Comparison of ENCODE assay signal across 20 cellular contexts in the genomic region with DNA sequence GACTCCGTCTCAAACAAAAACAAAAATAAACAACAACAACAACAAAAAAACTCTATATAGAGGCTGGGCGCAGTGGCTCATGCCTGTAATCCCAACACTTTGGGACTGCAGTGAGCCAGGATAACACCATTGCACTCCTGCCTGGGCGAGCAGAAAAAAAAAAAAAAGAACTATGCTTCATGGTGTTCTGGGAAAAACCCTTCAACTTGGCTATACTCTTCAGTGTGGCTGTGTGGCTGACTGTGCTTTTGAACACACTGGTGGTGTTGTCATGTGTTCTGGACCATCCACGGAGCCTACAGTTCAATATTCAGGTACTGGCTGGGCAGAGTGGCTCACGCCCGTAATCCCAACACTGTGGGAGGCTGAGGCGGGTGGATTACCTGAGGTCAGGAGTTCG. TPM values are rescaled to one million over a fixed set of nuclear protein-coding genes. Genes with fewer than 3 reads are reported as not detected.
DNase-seq lines count a peak whose midpoint lies in the region; ATAC-seq, FAIRE-seq and TF ChIP-seq lines count a peak whose summit lies in the region.
"Had no signal": no experiment of that assay in that cellular context is flagged by ENCODE, and none has a peak within 500 bp of the region (broad histone marks: within the 10 kb centered on the region; RNA-seq: fewer than 3 reads in every experiment).

No MANE protein-coding gene starts in this region.

- H3K27me3 Mint-ChIP-seq in stimulated activated memory B cell treated with anti-CD40 and anti-IgM and Interleukin-4, amounts not matched to agents 10 μg/mL and 1 μg/mL and 100 μg/mL, for 72 hours: no peaks in the 10 kb centered on the region
- H3K27me3 Mint-ChIP-seq in H9 (ENCODE audit: low read depth): no peaks in the 10 kb centered on the region
- H3K27me3 Mint-ChIP-seq: CD8-positive, alpha-beta memory T cell had no signal

- no peak overlapping the region for H4K5ac ChIP-seq in H9 (ENCODE audit: insufficient read length, low read depth, low read length)

- BruUV-seq in Panc1 (replicated peaks; lab: Mats Ljungman, UMichigan): no TSS peak

- H2BK5ac ChIP-seq in H9 (ENCODE audit: insufficient read length, low read length): no peak overlapping the region

- no CpG with 5 or more reads among the region's 8 CpGs for WGBS in H9 (ENCODE audit: extremely low coverage, insufficient read length, low lambda C conversion rate)
- 92% methylated on average over 8 of the region's 8 CpGs for WGBS in SK-N-SH (ENCODE audit: low lambda C conversion rate)

- no peak overlapping the region for H2AFZ ChIP-seq in H9 (ENCODE audit: low read length)
- no peak overlapping the region for H2AFZ ChIP-seq in SK-N-SH (ENCODE audit: low read depth)

- H3K9me3 ChIP-seq in Panc1 (ENCODE audit: control insufficient read depth, insufficient read depth, low read depth, low read length) (no peaks in the 10 kb centered on the region), H9 (ENCODE audit: control insufficient read depth, low read depth, low read length) (no peaks in the 10 kb centered on the region), SK-N-SH (no peaks in the 10 kb centered on the region)

- TF ChIP-seq CTCF in Panc1 (IDR thresholded peaks at IDR 0.05) (no peak), H9 (conservative IDR thresholded peaks at IDR 0.05) (no peak), SK-N-SH (IDR thresholded peaks at IDR 0.05) (no peak)

- peak; percentile 36 for FAIRE-seq in GM18507 (lab: Jason Lieb, UNC)

- H3K9me2 ChIP-seq in SK-N-SH: no peaks in the 10 kb centered on the region

- no peaks in the 10 kb centered on the region; the same call in 1 of the 2 replicates for H3K79me2 ChIP-seq in H9 (ENCODE audit: insufficient read depth, low read length)
- peaks cover 10% of the 10 kb centered on the region; the same call in 1 of the 2 replicates for H3K79me2 ChIP-seq in SK-N-SH (ENCODE audit: insufficient read depth)

- no peak overlapping the region for H3K56ac ChIP-seq in H9 (ENCODE audit: insufficient read length, low read depth, low read length)

- H3K9ac ChIP-seq in H9 (ENCODE audit: extremely low read depth, insufficient read length, low read length) (no peak overlapping the region), SK-N-SH (no peak overlapping the region)

- no peak overlapping the region for H3T11ph ChIP-seq in H9 (ENCODE audit: low read length)

- H3K23me2 ChIP-seq in H9 (ENCODE audit: insufficient read length, low read depth, low read length, poor library complexity, severe bottlenecking): no peaks in the 10 kb centered on the region

- no peak overlapping the region for H3K14ac ChIP-seq in H9 (ENCODE audit: insufficient read depth, low read length)

- H3K4ac ChIP-seq in H9 (ENCODE audit: low read depth, low read length): no peak overlapping the region

- no peak overlapping the region for H3K18ac ChIP-seq in H9 (ENCODE audit: insufficient read length, low read depth, low read length)

- H3K27me3 ChIP-seq in Panc1 (ENCODE audit: control insufficient read depth, insufficient read depth, low read length) (no peaks in the 10 kb centered on the region), H9 (ENCODE audit: insufficient read depth, low read length) (no peaks in the 10 kb centered on the region), SK-N-SH (ENCODE audit: insufficient read depth) (no peaks in the 10 kb centered on the region)

- H3K36me3 ChIP-seq in Panc1 (ENCODE audit: control insufficient read depth, insufficient read depth, low read length): no peaks in the 10 kb centered on the region
- no peaks in the 10 kb centered on the region for H3K36me3 ChIP-seq in SK-N-SH (replicated peaks in 1 of 2; ENCODE audit: control insufficient read depth in 1 of 2, insufficient read depth in 2 of 2, low read length in 1 of 2)

- CTCF ChIA-PET in Panc1 (lab: Charles Lee): no interaction called here
- CTCF ChIA-PET in SK-N-SH (lab: Yijun Ruan, JAX): no interaction called here

- no peak overlapping the region for H3K23ac ChIP-seq in H9 (ENCODE audit: insufficient read length, low read depth, low read length)

- H3K9me3 Mint-ChIP-seq in stimulated activated memory B cell treated with anti-CD40 and anti-IgM and Interleukin-4, amounts not matched to agents 10 μg/mL and 1 μg/mL and 100 μg/mL, for 72 hours: no peaks in the 10 kb centered on the region
- H3K9me3 Mint-ChIP-seq in H9: no peaks in the 10 kb centered on the region
- H3K9me3 Mint-ChIP-seq: CD8-positive, alpha-beta memory T cell had no signal

- no peak overlapping the region for H4K91ac ChIP-seq in H9 (ENCODE audit: insufficient read length, low read depth, low read length)

- H3K4me2 ChIP-seq in H9 (ENCODE audit: insufficient read depth, insufficient read length, low read length): no peak overlapping the region
- H3K4me2 ChIP-seq in SK-N-SH: no peak overlapping the region

- POLR2A ChIA-PET in Panc1 (lab: Charles Lee): no interaction called here
- POLR2A ChIA-PET in SK-N-SH (lab: Yijun Ruan, JAX): no interaction called here

- H3K4me1 ChIP-seq in Panc1 (ENCODE audit: control insufficient read depth, insufficient read depth, low read length) (no peaks in the 10 kb centered on the region), H9 (ENCODE audit: insufficient read depth, low read length) (no peaks in the 10 kb centered on the region), SK-N-SH (ENCODE audit: control insufficient read depth in 1 of 2, insufficient read depth in 2 of 2, low read depth in 1 of 2, low read length in 1 of 2) (no peaks in the 10 kb centered on the region)

- peaks cover 60% of the 10 kb centered on the region for H3K4me1 Mint-ChIP-seq in stimulated activated memory B cell treated with anti-CD40 and anti-IgM and Interleukin-4, amounts not matched to agents 10 μg/mL and 1 μg/mL and 100 μg/mL, for 72 hours
- H3K4me1 Mint-ChIP-seq in H9: peaks cover 2 to 6% of the 10 kb centered on the region in 2 experiments

- peaks cover 47% of the 10 kb centered on the region for H3K36me3 Mint-ChIP-seq in stimulated activated memory B cell treated with anti-CD40 and anti-IgM and Interleukin-4, amounts not matched to agents 10 μg/mL and 1 μg/mL and 100 μg/mL, for 72 hours
- no peaks in the 10 kb centered on the region; a peak in 3 of 7 replicates for H3K36me3 Mint-ChIP-seq in H9 (ENCODE audit: insufficient read depth in 1 of 3, low read depth in 3 of 3)
- H3K36me3 Mint-ChIP-seq: CD8-positive, alpha-beta memory T cell had no signal

- no peak overlapping the region for H2AK5ac ChIP-seq in H9 (ENCODE audit: insufficient read length, low read length)

- no peak overlapping the region for H2BK120ac ChIP-seq in H9 (ENCODE audit: low read depth, low read length, poor library complexity, severe bottlenecking)

- no peak overlapping the region for H2BK12ac ChIP-seq in H9 (ENCODE audit: insufficient read length, low read depth, low read length)

- H3K4me3 Mint-ChIP-seq in stimulated activated memory B cell treated with anti-CD40 and anti-IgM and Interleukin-4, amounts not matched to agents 10 μg/mL and 1 μg/mL and 100 μg/mL, for 72 hours: peak overlapping the region; percentile 41
- H3K4me3 Mint-ChIP-seq in H9: no peak overlapping the region
- H3K4me3 Mint-ChIP-seq: CD8-positive, alpha-beta memory T cell had no signal

- DNase-seq in GM18507 (ENCODE audit: extremely low spot score, insufficient read length, low read depth) (no peak), Panc1 (ENCODE audit: low read depth, low spot score) (no peak), H9 (no peak), GOT3 (lab: John Stamatoyannopoulos, UW) (no peak), SK-N-SH (no peak)
- DNase-seq in stimulated activated CD4-positive, alpha-beta T cell treated with anti-CD3 and anti-CD28 coated beads, Interleukin-4, amount 100 ng/mL, for 4 hours: no peak
- DNase-seq: Calu3; CD8-positive, alpha-beta memory T cell; DMS153; HCEC 1CT; IMR-90; NCI-H1417 treated with DMSO at 0.1 percent for 48 hours; NCI-H187; NCI-H2107; NCI-H446 treated with DMSO at 0.1 percent for 48 hours; NCI-H526 treated with DMSO at 0.1 percent for 48 hours; SHP77 had no signal

- H4K20me1 ChIP-seq in H9 (ENCODE audit: control insufficient read depth, insufficient read depth, insufficient read length): no peaks in the 10 kb centered on the region
- 0 out of 2 replicates have a peak, but pooled peaks cover 5% of the 10 kb centered on the region for H4K20me1 ChIP-seq in SK-N-SH (ENCODE audit: insufficient read depth)

- no peak for TF ChIP-seq EP300 in SK-N-SH (IDR thresholded peaks at IDR 0.05; ENCODE audit: borderline replicate concordance in 1 of 2, low read depth in 1 of 2, low read length in 1 of 2)

- no peaks in the 10 kb centered on the region for H3F3A ChIP-seq in SK-N-SH (replicated peaks; ENCODE audit: insufficient read depth)

- intact Hi-C loops in Panc1 (cut with micrococcal nuclease; ENCODE audit: unreplicated experiment): no loop called here

- no peaks in the 10 kb centered on the region for H3K79me1 ChIP-seq in H9 (ENCODE audit: insufficient read depth, low read depth, low read length, poor library complexity, severe bottlenecking)

- TF ChIP-seq RAD21 in SK-N-SH (IDR thresholded peaks at IDR 0.05; ENCODE audit: low read length): no peak

- ATAC-seq in GM21723 (IDR thresholded peaks at IDR 0.05; ENCODE audit: unreplicated experiment): peak; percentile 35
- ATAC-seq in Panc1: peak; percentile 37; the same call in 1 of the 2 replicates
- peak; percentile 55 for ATAC-seq in stimulated activated memory B cell treated with anti-CD40 and anti-IgM and Interleukin-4, amounts not matched to agents 10 μg/mL and 1 μg/mL and 100 μg/mL, for 72 hours

- H3K4me3 ChIP-seq in Panc1 (ENCODE audit: low read depth in 2 of 2, low read length in 2 of 2) (no peak overlapping the region), SK-N-SH (ENCODE audit: low read depth in 2 of 2, low read length in 1 of 2) (no peak overlapping the region)

- H4K8ac ChIP-seq in H9 (replicated peaks; ENCODE audit: insufficient read length, low read depth, low read length): no peak overlapping the region

- H2BK20ac ChIP-seq in H9 (ENCODE audit: low read depth, low read length, poor library complexity, severe bottlenecking): no peak overlapping the region

- peak overlapping the region; percentile 84 for H3K27ac Mint-ChIP-seq in stimulated activated memory B cell treated with anti-CD40 and anti-IgM and Interleukin-4, amounts not matched to agents 10 μg/mL and 1 μg/mL and 100 μg/mL, for 72 hours
- H3K27ac Mint-ChIP-seq in H9: no peak overlapping the region
- H3K27ac Mint-ChIP-seq: CD8-positive, alpha-beta memory T cell had no signal

- in situ Hi-C loops in Panc1 (cut with HindIII; ENCODE audit: low pct_unique_long_range_greater_than_20kb, low sequenced_read_pairs): no loop called here

- H3K27ac ChIP-seq in Panc1 (ENCODE audit: low read length) (no peak overlapping the region), H9 (ENCODE audit: insufficient read length, low read depth, low read length) (no peak overlapping the region), SK-N-SH (ENCODE audit: low read depth in 2 of 2, low read length in 1 of 2) (no peak overlapping the region)
- H3K27ac ChIP-seq: C4-2B had no signal

- no peak overlapping the region for H2BK15ac ChIP-seq in H9 (ENCODE audit: low read depth, low read length)

RNA-seq across cellular contexts. Expression of a gene that starts 26.5 kb away (rescaled TPM):
- total RNA-seq in Panc1 (2021; ENCODE audit: unreplicated experiment): 139 TPM
- polyA plus RNA-seq in Panc1 (2012; ENCODE audit: insufficient read length): 147 TPM
- total RNA-seq in H9 (2021): 40.6 and 45.6 TPM in 2 replicates
- 20.6 and 21.1 TPM in 2 replicates for polyA plus RNA-seq in SK-N-SH (2012; rRNA removed)
- polyA plus RNA-seq in SK-N-SH (2012; cell fraction: cytosol; rRNA removed): 13.3 and 15.9 TPM in 2 replicates
- polyA plus RNA-seq in SK-N-SH (2012; cell fraction: nucleus; rRNA removed): 25.3 and 31.1 TPM in 2 replicates

RNA-seq across cellular contexts. Expression of a gene that starts 45.7 kb away (rescaled TPM):
- 92.6 TPM for total RNA-seq in Panc1 (2021; ENCODE audit: unreplicated experiment)
- polyA plus RNA-seq in Panc1 (2012; ENCODE audit: insufficient read length): 114 TPM
- total RNA-seq in H9 (2021): 80.3 and 84.7 TPM in 2 replicates
- polyA plus RNA-seq in SK-N-SH (2012; rRNA removed): 79.5 and 98.1 TPM in 2 replicates
- polyA plus RNA-seq in SK-N-SH (2012; cell fraction: cytosol; rRNA removed): 69.1 and 83.0 TPM in 2 replicates
- 53.9 and 64.3 TPM in 2 replicates for polyA plus RNA-seq in SK-N-SH (2012; cell fraction: nucleus; rRNA removed)

RNA-seq across cellular contexts. Expression of a gene that starts 45.7 kb away (rescaled TPM):
- 49.9 TPM for total RNA-seq in Panc1 (2021; ENCODE audit: unreplicated experiment)
- 43.1 TPM for polyA plus RNA-seq in Panc1 (2012; ENCODE audit: insufficient read length)
- 57.2 and 59.0 TPM in 2 replicates for total RNA-seq in H9 (2021)
- polyA plus RNA-seq in SK-N-SH (2012; rRNA removed): 30.7 and 34.8 TPM in 2 replicates
- 36.0 and 37.6 TPM in 2 replicates for polyA plus RNA-seq in SK-N-SH (2012; cell fraction: cytosol; rRNA removed)
- 13.9 and 18.7 TPM in 2 replicates for polyA plus RNA-seq in SK-N-SH (2012; cell fraction: nucleus; rRNA removed)

RNA-seq across cellular contexts. Expression of a gene that starts 55.0 kb away (rescaled TPM):
- 70.8 TPM for total RNA-seq in Panc1 (2021; ENCODE audit: unreplicated experiment)
- 68.1 TPM for polyA plus RNA-seq in Panc1 (2012; ENCODE audit: insufficient read length)
- 37.4 and 39.0 TPM in 2 replicates for total RNA-seq in H9 (2021)
- 28.7 and 46.2 TPM in 2 replicates for polyA plus RNA-seq in SK-N-SH (2012; rRNA removed)
- 20.4 and 23.6 TPM in 2 replicates for polyA plus RNA-seq in SK-N-SH (2012; cell fraction: cytosol; rRNA removed)
- polyA plus RNA-seq in SK-N-SH (2012; cell fraction: nucleus; rRNA removed): 29.9 and 64.7 TPM in 2 replicates
